Comparison of ENCODE assay signal across 9 cellular contexts in genomic region chr1:166875302-166875733, GRCh38. TPM values are rescaled to one million over a fixed set of nuclear protein-coding genes. Genes with fewer than 3 reads are reported as not detected.
DNase-seq lines count a peak whose midpoint lies in the region; ATAC-seq and TF ChIP-seq lines count a peak whose summit lies in the region.
"Had no signal": no experiment of that assay in that cellular context is flagged by ENCODE, and none has a peak within 500 bp of the region (broad histone marks: within the 10 kb centered on the region; RNA-seq: fewer than 3 reads in every experiment).

No MANE protein-coding gene starts in this region.

- DNase-seq in H7: peak; percentile 34
- DNase-seq in fibroblast of the aortic adventitia (ENCODE audit: low read depth): no peak
- DNase-seq in skeletal muscle cell (ENCODE audit: low read depth): no peak
- no peak for DNase-seq in occipital lobe (lab: John Stamatoyannopoulos, UW)
- DNase-seq: NCI-H1105 had no signal

- no peaks in the 10 kb centered on the region for H3K36me3 ChIP-seq in H7 (replicated peaks; ENCODE audit: control insufficient read depth, insufficient read depth, low read length)

- H3K27me3 ChIP-seq in H7 (ENCODE audit: control insufficient read depth, insufficient read depth, low read length): no peaks in the 10 kb centered on the region

- TF ChIP-seq CTCF in fibroblast of the aortic adventitia (IDR thresholded peaks at IDR 0.05; ENCODE audit: insufficient read depth, low read length): no peak

- peak overlapping the region; percentile 96 for H3K4me3 ChIP-seq in H7 (ENCODE audit: insufficient read depth, low read depth, low read length)
- H3K4me3 ChIP-seq in fibroblast of the aortic adventitia (ENCODE audit: low read depth, low read length): peak overlapping the region; percentile 87
- peak overlapping the region; percentile 58 for H3K4me3 ChIP-seq in skeletal muscle cell (ENCODE audit: low read depth, low read length)

- ATAC-seq in SK-N-SH treated with all-trans-retinoic acid at 6 μM for 48 hours (no peak), GM21360 (IDR thresholded peaks at IDR 0.05; ENCODE audit: unreplicated experiment) (no peak), GM18907 (IDR thresholded peaks at IDR 0.05; ENCODE audit: unreplicated experiment) (no peak), GM21381 (IDR thresholded peaks at IDR 0.05; ENCODE audit: unreplicated experiment) (no peak)

TF ChIP-seq in SK-N-SH treated with all-trans-retinoic acid at 6 μM for 48 hours, 23 proteins besides CTCF, POLR2A, EP300 and RAD21:
- TF ChIP-seq RARB (CRISPR knock-in tag; IDR thresholded peaks at IDR 0.05): 0 out of 2 replicates have a peak, but pooled peaks have one; percentile 16
- no peak for TF ChIP-seq TSHZ2 (CRISPR knock-in tag; IDR thresholded peaks at IDR 0.05)

RNA-seq across cellular contexts. Expression of gene TADA1, which starts 0.7 kb away (rescaled TPM):
- 30.7 and 39.4 TPM in 2 replicates for total RNA-seq in H7 (2014; rRNA removed; shearing (Covaris generic))
- total RNA-seq in fibroblast of the aortic adventitia (ENCODE audit: low replicate concordance): 12.1 and 13.5 TPM in 2 replicates
- total RNA-seq in occipital lobe: 51.3 TPM

RNA-seq across cellular contexts. Expression of gene POGK, which starts 36.0 kb away (rescaled TPM):
- total RNA-seq in H7 (2014; rRNA removed; shearing (Covaris generic)): 43.0 and 46.9 TPM in 2 replicates
- total RNA-seq in fibroblast of the aortic adventitia (ENCODE audit: low replicate concordance): 18.5 and 28.8 TPM in 2 replicates
- 63.2 TPM for total RNA-seq in occipital lobe
